Comparison of ENCODE assay signal across 8 cellular contexts in the genomic region with DNA sequence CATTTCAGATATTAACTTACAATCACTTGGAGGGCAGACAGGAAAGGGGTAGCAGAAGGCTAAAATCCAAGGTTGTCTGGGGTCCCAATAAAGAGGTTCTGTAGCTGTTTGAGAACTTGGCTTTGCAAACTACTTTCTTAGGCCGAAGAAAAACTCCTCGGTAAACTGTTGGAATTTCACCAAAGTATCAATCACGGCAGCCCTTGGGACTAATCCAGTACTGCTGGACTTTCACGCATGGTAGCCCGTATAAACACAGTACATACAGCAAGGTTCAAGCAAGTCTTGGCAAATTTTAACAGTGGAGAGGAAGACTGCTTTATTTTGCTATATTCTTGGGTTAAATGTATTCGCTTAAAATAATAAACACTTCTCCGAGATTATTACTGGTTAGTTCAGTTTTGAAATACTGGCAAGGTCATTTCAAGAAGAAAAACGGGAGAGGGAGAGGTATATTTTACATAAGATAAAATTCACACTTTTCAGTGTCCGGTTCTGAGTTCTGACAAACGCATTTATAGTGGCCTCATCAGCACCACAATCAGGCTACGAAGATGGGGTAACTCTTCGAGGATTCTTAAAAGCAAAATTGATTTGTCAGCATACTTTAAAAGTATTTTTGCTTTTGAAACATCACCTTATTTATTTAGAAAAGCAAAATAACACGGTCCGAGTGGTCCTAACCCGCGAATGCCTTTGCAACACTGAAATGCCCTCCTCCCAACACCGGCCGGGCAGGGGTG. TPM values are rescaled to one million over a fixed set of nuclear protein-coding genes. Genes with fewer than 3 reads are reported as not detected.
DNase-seq lines count a peak whose midpoint lies in the region; ATAC-seq and TF ChIP-seq lines count a peak whose summit lies in the region.

No MANE protein-coding gene starts in this region.

- no peak for TF ChIP-seq CTCF in chondrocyte (IDR thresholded peaks at IDR 0.05)
- TF ChIP-seq CTCF in mucosa of descending colon (IDR thresholded peaks at IDR 0.05) = no peak

- DNase-seq in stimulated activated naive CD8-positive, alpha-beta T cell treated with anti-CD3 and anti-CD28 coated beads, Interleukin-15, Interleukin-2, amounts not matched to agents 100 U/mL and 50 U/mL, for 24 hours = no peak
- DNase-seq in chondrocyte (ENCODE audit: low spot score) (no peak), mucosa of descending colon (no peak), NCI-H128 (lab: John Stamatoyannopoulos, UW; ENCODE audit: unreplicated experiment) (no peak), nucleus accumbens (lab: John Stamatoyannopoulos, UW) (no peak), NCI-H2227 treated with DMSO at 0.1 percent for 48 hours (lab: John Stamatoyannopoulos, UW) (no peak)

- no peaks in the 10 kb centered on the region for H3K9me3 Mint-ChIP-seq in stimulated activated naive CD8-positive, alpha-beta T cell treated with anti-CD3 and anti-CD28 coated beads, Interleukin-15, Interleukin-2, amounts not matched to agents 100 ng/mL and 50 ng/mL, for 24 hours
- no peaks in the 10 kb centered on the region for H3K9me3 Mint-ChIP-seq in chondrocyte (ENCODE audit: low read depth)

- H3K27me3 Mint-ChIP-seq in stimulated activated naive CD8-positive, alpha-beta T cell treated with anti-CD3 and anti-CD28 coated beads, Interleukin-15, Interleukin-2, amounts not matched to agents 100 ng/mL and 50 ng/mL, for 24 hours = no peaks in the 10 kb centered on the region
- H3K27me3 Mint-ChIP-seq in chondrocyte (ENCODE audit: low read depth) = no peaks in the 10 kb centered on the region

- H3K4me3 Mint-ChIP-seq in stimulated activated naive CD8-positive, alpha-beta T cell treated with anti-CD3 and anti-CD28 coated beads, Interleukin-15, Interleukin-2, amounts not matched to agents 100 ng/mL and 50 ng/mL, for 24 hours = peak overlapping the region; percentile 93
- H3K4me3 Mint-ChIP-seq in chondrocyte (ENCODE audit: unreplicated experiment) = peak overlapping the region; percentile 89

- peaks cover 54% of the 10 kb centered on the region for H3K4me1 Mint-ChIP-seq in stimulated activated naive CD8-positive, alpha-beta T cell treated with anti-CD3 and anti-CD28 coated beads, Interleukin-15, Interleukin-2, amounts not matched to agents 100 ng/mL and 50 ng/mL, for 24 hours (ENCODE audit: low read depth)
- peaks cover 54% of the 10 kb centered on the region for H3K4me1 Mint-ChIP-seq in chondrocyte (ENCODE audit: low read depth)

- peak overlapping the region; percentile 91 for H3K4me3 ChIP-seq in mucosa of descending colon

- ATAC-seq in stimulated activated naive CD8-positive, alpha-beta T cell treated with anti-CD3 and anti-CD28 coated beads, Interleukin-15, Interleukin-2, amounts not matched to agents 100 U/mL and 50 U/mL, for 24 hours = no peak
- ATAC-seq in mucosa of descending colon = no peak
- ATAC-seq in HG03196 (IDR thresholded peaks at IDR 0.05; ENCODE audit: unreplicated experiment) = no peak

- H3K4me1 ChIP-seq in mucosa of descending colon (ENCODE audit: low read depth) = peaks cover 22% of the 10 kb centered on the region

- no peaks in the 10 kb centered on the region for H3K9me3 ChIP-seq in mucosa of descending colon

- intact Hi-C loops in mucosa of descending colon (cut with DNase I, micrococcal nuclease) = no loop called here

- H3K36me3 Mint-ChIP-seq in stimulated activated naive CD8-positive, alpha-beta T cell treated with anti-CD3 and anti-CD28 coated beads, Interleukin-15, Interleukin-2, amounts not matched to agents 100 ng/mL and 50 ng/mL, for 24 hours (ENCODE audit: low read depth) = no peaks in the 10 kb centered on the region
- H3K36me3 Mint-ChIP-seq in chondrocyte (ENCODE audit: low read depth) = no peaks in the 10 kb centered on the region

- no peaks in the 10 kb centered on the region for H3K36me3 ChIP-seq in mucosa of descending colon (ENCODE audit: low read depth)

- peak overlapping the region; percentile 79 for H3K27ac Mint-ChIP-seq in stimulated activated naive CD8-positive, alpha-beta T cell treated with anti-CD3 and anti-CD28 coated beads, Interleukin-15, Interleukin-2, amounts not matched to agents 100 ng/mL and 50 ng/mL, for 24 hours
- H3K27ac Mint-ChIP-seq in chondrocyte (ENCODE audit: unreplicated experiment) = peak overlapping the region; percentile 96

RNA-seq across cellular contexts. Expression of a gene that starts 1.3 kb away (rescaled TPM):
- total RNA-seq in chondrocyte (54.2 to 55.1 TPM (median 54.5 TPM) in 3 replicates), mucosa of descending colon (100 to 1,000 TPM in 1 of 3 donors, 10 to 100 TPM in 2; 61.6 to 119 (median 61.6) TPM)

RNA-seq across cellular contexts. Expression of a gene that starts 1.9 kb away (rescaled TPM):
- total RNA-seq in chondrocyte (57.3 to 62.3 TPM (median 62.3 TPM) in 3 replicates), mucosa of descending colon (10 to 100 TPM; 47.4 to 68.4 (median 64.5) TPM)
